ENCODE assay signal across 35 cellular contexts in genomic region chr20:62430311-62430853, GRCh38. TPM values are rescaled to one million over a fixed set of nuclear protein-coding genes. Genes with fewer than 3 reads are reported as not detected.
"Had no signal": no experiment of that assay in that cellular context is flagged by ENCODE, and none has a peak within 500 bp of the region (broad histone marks: within the 10 kb centered on the region; RNA-seq: fewer than 3 reads in every experiment).

No MANE protein-coding gene starts in this region.

- H3K4me1 Mint-ChIP-seq: naive B cell; stimulated activated naive B cell treated with anti-CD40 and anti-IgM and Interleukin-4, amounts not matched to agents 10 μg/mL and 1 μg/mL and 100 μg/mL, for 72 hours had no signal

- H3K27ac ChIP-seq: esophagus muscularis mucosa, foreskin keratinocyte, gastroesophageal sphincter, heart left ventricle, left lung, parathyroid adenoma, prostate gland, right atrium auricular region, sigmoid colon, spleen, suprapubic skin, transverse colon had no signal

- H3K36me3 Mint-ChIP-seq: mesothelial cell of epicardium; naive B cell; natural killer cell treated with Interleukin-12 subunit alpha and Interleukin-12 subunit beta and Interleukin-15 and Interleukin-18, amount 100 ng/mL, for 72 hours; stimulated activated naive B cell treated with anti-CD40 and anti-IgM and Interleukin-4, amounts not matched to agents 10 μg/mL and 1 μg/mL and 100 μg/mL, for 72 hours had no signal

- H3K36me3 ChIP-seq: esophagus muscularis mucosa, gastroesophageal sphincter, heart left ventricle, left lung, prostate gland, right atrium auricular region, sigmoid colon, spleen, suprapubic skin, transverse colon had no signal

- H3K9me3 ChIP-seq: esophagus muscularis mucosa, gastroesophageal sphincter, heart left ventricle, left lung, mucosa of descending colon, prostate gland, right atrium auricular region, sigmoid colon, spleen, suprapubic skin, transverse colon had no signal

- H3K79me2 ChIP-seq: parathyroid adenoma had no signal

- DNase-seq: dermis blood vessel endothelial cell; effector memory CD4-positive, alpha-beta T cell; foreskin keratinocyte; heart left ventricle; hippocampal formation; left cardiac atrium; left lung; mesenchymal stem cell; mucosa of descending colon; naive B cell; sigmoid colon; spleen; stimulated activated CD4-positive, alpha-beta T cell treated with anti-CD3 and anti-CD28 coated beads, Interleukin-2, amount 100 ng/mL, for 48 hours; stimulated activated naive B cell treated with anti-CD40 and anti-IgM and Interleukin-4, amounts not matched to agents 10 μg/mL and 1 μg/mL and 100 μg/mL, for 72 hours; transverse colon had no signal

- ATAC-seq: foreskin keratinocyte; gastroesophageal sphincter; heart left ventricle; left cardiac atrium; left lung; mucosa of descending colon; natural killer cell treated with Interleukin-12 subunit alpha and Interleukin-12 subunit beta and Interleukin-15 and Interleukin-18, amount 100 ng/mL, for 72 hours; stimulated activated naive B cell treated with anti-CD40 and anti-IgM and Interleukin-4, amounts not matched to agents 10 μg/mL and 1 μg/mL and 100 μg/mL, for 72 hours had no signal

- H3K4me3 ChIP-seq: esophagus muscularis mucosa, gastroesophageal sphincter, heart left ventricle, left lung, mucosa of descending colon, prostate gland, right atrium auricular region, sigmoid colon, spleen, suprapubic skin, transverse colon had no signal

- H3K27me3 ChIP-seq: right atrium auricular region, sigmoid colon had no signal

- H3K4me1 ChIP-seq: spleen had no signal

- FAIRE-seq: colon, endothelial cell of umbilical vein, islet of Langerhans had no signal

- H3K27ac Mint-ChIP-seq: naive B cell; natural killer cell treated with Interleukin-12 subunit alpha and Interleukin-12 subunit beta and Interleukin-15 and Interleukin-18, amount 100 ng/mL, for 72 hours; stimulated activated naive B cell treated with anti-CD40 and anti-IgM and Interleukin-4, amounts not matched to agents 10 μg/mL and 1 μg/mL and 100 μg/mL, for 72 hours; stimulated activated naive CD8-positive, alpha-beta T cell treated with anti-CD3 and anti-CD28 coated beads, Interleukin-15, Interleukin-2, amounts not matched to agents 100 ng/mL and 50 ng/mL, for 24 hours had no signal

- H3K4me3 Mint-ChIP-seq: mesothelial cell of epicardium; naive B cell; natural killer cell treated with Interleukin-12 subunit alpha and Interleukin-12 subunit beta and Interleukin-15 and Interleukin-18, amount 100 ng/mL, for 72 hours; neural crest cell; stimulated activated naive B cell treated with anti-CD40 and anti-IgM and Interleukin-4, amounts not matched to agents 10 μg/mL and 1 μg/mL and 100 μg/mL, for 72 hours; stimulated activated naive CD8-positive, alpha-beta T cell treated with anti-CD3 and anti-CD28 coated beads, Interleukin-15, Interleukin-2, amounts not matched to agents 100 ng/mL and 50 ng/mL, for 24 hours had no signal

- H3K9me3 Mint-ChIP-seq: mesothelial cell of epicardium; naive B cell; natural killer cell treated with Interleukin-12 subunit alpha and Interleukin-12 subunit beta and Interleukin-15 and Interleukin-18, amount 100 ng/mL, for 72 hours; neural crest cell; stimulated activated naive CD8-positive, alpha-beta T cell treated with anti-CD3 and anti-CD28 coated beads, Interleukin-15, Interleukin-2, amounts not matched to agents 100 ng/mL and 50 ng/mL, for 24 hours had no signal

- H3K9ac ChIP-seq: parathyroid adenoma had no signal

RNA-seq across cellular contexts. Expression of gene RBBP8NL, which starts 3.0 kb away (rescaled TPM):
- total RNA-seq: cerebellum; dermis blood vessel endothelial cell; endothelial cell of umbilical vein; esophagus muscularis mucosa; fibroblast of lung; foreskin keratinocyte; heart left ventricle; kidney epithelial cell; left cardiac atrium; lung microvascular endothelial cell; natural killer cell treated with Interleukin-12 subunit alpha and Interleukin-12 subunit beta and Interleukin-15 and Interleukin-18, amount 100 ng/mL, for 72 hours; neural crest cell; osteoblast; right atrium auricular region; sigmoid colon; skeletal muscle tissue; spleen had no signal
- polyA plus RNA-seq: endothelial cell of umbilical vein, fibroblast of lung, foreskin keratinocyte, heart left ventricle had no signal

RNA-seq across cellular contexts. Expression of gene GATA5, which starts 45.4 kb away (rescaled TPM):
- total RNA-seq: cerebellum; dermis blood vessel endothelial cell; endothelial cell of umbilical vein; epithelial cell of proximal tubule; foreskin keratinocyte; kidney epithelial cell; lung microvascular endothelial cell; natural killer cell treated with Interleukin-12 subunit alpha and Interleukin-12 subunit beta and Interleukin-15 and Interleukin-18, amount 100 ng/mL, for 72 hours; neural crest cell; osteoblast; transverse colon had no signal
- polyA plus RNA-seq: endothelial cell of umbilical vein, foreskin keratinocyte had no signal
